11 cellular contexts compared by ENCODE assay signal in the genomic region with DNA sequence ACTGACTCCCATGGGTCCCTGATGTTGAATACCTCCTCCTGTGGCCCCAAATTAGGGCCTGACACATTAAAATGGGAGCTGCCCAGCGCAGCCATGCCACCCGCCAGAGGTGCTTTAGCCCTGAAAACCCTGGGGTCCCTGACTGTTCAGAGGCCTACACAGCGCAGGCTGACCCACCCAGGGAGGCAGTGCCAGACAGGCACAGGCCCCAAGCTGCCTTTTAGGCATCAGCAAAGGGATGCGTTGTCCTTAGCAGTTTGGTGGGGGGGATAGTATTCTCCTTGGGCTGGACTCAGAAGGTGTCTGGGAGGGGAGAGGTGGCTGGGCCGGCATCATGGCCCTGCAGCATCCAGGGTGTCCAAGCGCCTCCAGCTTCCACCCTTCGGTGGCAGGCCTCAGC. TPM values are rescaled to one million over a fixed set of nuclear protein-coding genes. Genes with fewer than 3 reads are reported as not detected.
DNase-seq lines count a peak whose midpoint lies in the region; ATAC-seq and TF ChIP-seq lines count a peak whose summit lies in the region.
"Had no signal": no experiment of that assay in that cellular context is flagged by ENCODE, and none has a peak within 500 bp of the region (broad histone marks: within the 10 kb centered on the region; RNA-seq: fewer than 3 reads in every experiment).

No MANE protein-coding gene starts in this region.

- TF ChIP-seq POLR2A in upper lobe of left lung (IDR thresholded peaks at IDR 0.05) = no peak

- peaks cover 3% of the 10 kb centered on the region for H3K4me1 Mint-ChIP-seq in endodermal cell

- H3K27me3 Mint-ChIP-seq in endodermal cell (ENCODE audit: insufficient read depth) = no peaks in the 10 kb centered on the region

- H3K79me2 ChIP-seq in osteoblast (ENCODE audit: insufficient read depth, low read length) = no peaks in the 10 kb centered on the region

- DNase-seq in D341Med (ENCODE audit: low spot score) (peak; percentile 65), RWPE2 (ENCODE audit: low spot score) (no peak), endodermal cell (no peak), osteoblast (ENCODE audit: insufficient read length, low spot score, missing footprints) (peak; percentile 76), DMS53 treated with DMSO at 0.1 percent for 48 hours (lab: John Stamatoyannopoulos, UW; ENCODE audit: unreplicated experiment) (no peak), upper lobe of left lung (no peak)
- DNase-seq: DMS79 had no signal

- no peak overlapping the region for H3K4me2 ChIP-seq in osteoblast (ENCODE audit: insufficient read depth, low read length)

- H3K4me3 ChIP-seq in RWPE2 (ENCODE audit: severe bottlenecking) (peak overlapping the region; percentile 44), endodermal cell (ENCODE audit: low read length) (no peak overlapping the region), osteoblast (ENCODE audit: insufficient read depth, low read length) (no peak overlapping the region), upper lobe of left lung (no peak overlapping the region)

- 87 to 97% methylated on average over 3 to 7 of the region's 7 CpGs for WGBS in endodermal cell (ENCODE audit: insufficient coverage in 1 of 2, insufficient read length in 1 of 2), 2 experiments
- WGBS in upper lobe of left lung, 2 donors = 99 to 100% methylated on average over 4 to 7 of the region's 7 CpGs

- no peak overlapping the region for H3K9ac ChIP-seq in endodermal cell (ENCODE audit: extremely low read depth, low read length, poor library complexity, severe bottlenecking)
- H3K9ac ChIP-seq: KMS-11 had no signal

- no peaks in the 10 kb centered on the region for H3K9me3 Mint-ChIP-seq in endodermal cell

- H3K4me1 ChIP-seq in RWPE2 (ENCODE audit: insufficient read depth, poor library complexity, severe bottlenecking) (peaks cover 32% of the 10 kb centered on the region), endodermal cell (ENCODE audit: control insufficient read depth, insufficient read depth, low read length) (peaks cover 5% of the 10 kb centered on the region), osteoblast (ENCODE audit: insufficient read depth, low read length) (peaks cover 17% of the 10 kb centered on the region), upper lobe of left lung (peaks cover 14 to 21% (median 17%) of the 10 kb centered on the region in 4 donors)

- H3K36me3 ChIP-seq in RWPE2 (ENCODE audit: low read depth) (no peaks in the 10 kb centered on the region), endodermal cell (ENCODE audit: control insufficient read depth, insufficient read depth, low read length) (peaks cover 22% of the 10 kb centered on the region), osteoblast (ENCODE audit: insufficient read depth, low read length) (peaks cover under 1% of the 10 kb centered on the region), upper lobe of left lung (peaks cover 0 to 20% (median 3%) of the 10 kb centered on the region in 4 donors)

- no peaks in the 10 kb centered on the region for H3K9me3 ChIP-seq in RWPE2 (ENCODE audit: severe bottlenecking)
- no peaks in the 10 kb centered on the region for H3K9me3 ChIP-seq in endodermal cell (ENCODE audit: control insufficient read depth, low read length)
- H3K9me3 ChIP-seq in osteoblast (ENCODE audit: low read depth, low read length) = no peaks in the 10 kb centered on the region
- H3K9me3 ChIP-seq in upper lobe of left lung = no peaks in the 10 kb centered on the region

- H3K4me3 Mint-ChIP-seq in endodermal cell = peak overlapping the region; percentile 38

- ATAC-seq in RWPE2 (ENCODE audit: low read depth) (no peak), HG02763 (IDR thresholded peaks at IDR 0.05; ENCODE audit: unreplicated experiment) (no peak), GM19467 (IDR thresholded peaks at IDR 0.05; ENCODE audit: unreplicated experiment) (no peak), upper lobe of left lung (ENCODE audit: low FRiP score in 2 of 2) (no peak)
- ATAC-seq: left lobe of liver had no signal

- H4K20me1 ChIP-seq in osteoblast (ENCODE audit: insufficient read depth, low read length) = peaks cover 5% of the 10 kb centered on the region

- H2AFZ ChIP-seq in osteoblast (ENCODE audit: low read length) = no peak overlapping the region

- H3K27me3 ChIP-seq in RWPE2 (ENCODE audit: insufficient read depth, poor library complexity, severe bottlenecking) (no peaks in the 10 kb centered on the region), endodermal cell (ENCODE audit: control insufficient read depth, insufficient read depth, low read length, poor library complexity, severe bottlenecking) (no peaks in the 10 kb centered on the region), osteoblast (ENCODE audit: insufficient read depth, low read length) (no peaks in the 10 kb centered on the region), upper lobe of left lung (no peaks in the 10 kb centered on the region)

- H3K27ac ChIP-seq in RWPE2 (ENCODE audit: poor library complexity, severe bottlenecking) (no peak overlapping the region), endodermal cell (ENCODE audit: low read depth, low read length) (no peak overlapping the region), osteoblast (ENCODE audit: low read depth, low read length) (no peak overlapping the region), upper lobe of left lung (no peak overlapping the region)
- H3K27ac ChIP-seq: KMS-11 had no signal

- H3K36me3 Mint-ChIP-seq in endodermal cell (ENCODE audit: low read depth) = peaks cover 20% of the 10 kb centered on the region

- TF ChIP-seq CTCF in RWPE2 (IDR thresholded peaks at IDR 0.05; ENCODE audit: poor library complexity, severe bottlenecking) = no peak
- no peak for TF ChIP-seq CTCF in endodermal cell (conservative IDR thresholded peaks at IDR 0.05)
- TF ChIP-seq CTCF in osteoblast (IDR thresholded peaks at IDR 0.05; ENCODE audit: extremely low read depth, low read depth, low read length) = no peak
- TF ChIP-seq CTCF in upper lobe of left lung (IDR thresholded peaks at IDR 0.05) = no peak

- TF ChIP-seq EP300 in upper lobe of left lung (IDR thresholded peaks at IDR 0.05) = no peak

- H3K27ac Mint-ChIP-seq in endodermal cell = no peak overlapping the region

RNA-seq across cellular contexts. Expression of gene RAPGEFL1, which starts 1.4 kb away (rescaled TPM):
- total RNA-seq in endodermal cell (10 to 100 TPM; 15.6 to 20.8 TPM), osteoblast (1.4 and 2.1 TPM in 2 replicates), upper lobe of left lung (10 to 100 TPM in 4 of 6 donors, 1 to 10 TPM in 2; 7.6 to 44.0 (median 13.5) TPM)
- polyA plus RNA-seq in endodermal cell (2013, experiment 1 of 2) = 19.9 TPM
- polyA plus RNA-seq in endodermal cell (2013, experiment 2 of 2) = 15.5 TPM

RNA-seq across cellular contexts. Expression of gene CASC3, which starts 38.3 kb away (rescaled TPM):
- total RNA-seq in endodermal cell (100 to 1,000 TPM; 113 to 116 TPM), osteoblast (40.7 and 45.2 TPM in 2 replicates), upper lobe of left lung (100 to 1,000 TPM in 2 of 6 donors, 10 to 100 TPM in 4; 52.2 to 141 (median 75.0) TPM)
- 121 TPM for polyA plus RNA-seq in endodermal cell (2013, experiment 1 of 2)
- polyA plus RNA-seq in endodermal cell (2013, experiment 2 of 2) = 108 TPM

RNA-seq across cellular contexts. Expression of gene WIPF2, which starts 40.4 kb away (rescaled TPM):
- total RNA-seq in endodermal cell = 10 to 100 TPM; 22.5 to 25.3 TPM
- 25.6 TPM for polyA plus RNA-seq in endodermal cell (2013, experiment 1 of 2)
- 24.2 TPM for polyA plus RNA-seq in endodermal cell (2013, experiment 2 of 2)
- 8.0 and 8.5 TPM in 2 replicates for total RNA-seq in osteoblast
- total RNA-seq in upper lobe of left lung = 10 to 100 TPM; 19.9 to 39.8 (median 26.2) TPM

RNA-seq across cellular contexts. Expression of gene MSL1, which starts 56.9 kb away (rescaled TPM):
- total RNA-seq in endodermal cell = 100 to 1,000 TPM in 1 of 2 donors, 10 to 100 TPM in 1; 95.4 to 108 TPM
- polyA plus RNA-seq in endodermal cell (2013, experiment 1 of 2) = 126 TPM
- polyA plus RNA-seq in endodermal cell (2013, experiment 2 of 2) = 115 TPM
- total RNA-seq in osteoblast = 53.3 and 60.1 TPM in 2 replicates
- 100 to 1,000 TPM in 3 of 6 donors, 10 to 100 TPM in 3; 57.6 to 240 (median 97.0) TPM for total RNA-seq in upper lobe of left lung

Comparison
In these comparisons a context has a peak if more than half of its experiments do, and no peak if none do; other contexts are left out.
1. DNase-seq: peak in D341Med (single experiment) and osteoblast (single experiment); none in RWPE2 (single experiment), endodermal cell (single experiment), DMS53 treated with DMSO at 0.1 percent for 48 hours (single experiment) and upper lobe of left lung (0 of 2).